In genomic region chr9:124263158-124263557, GRCh38 we compare ENCODE assay signal across 1 cellular context.
A peak's percentile ranks its signal among the peaks of the same experiment; 100 is the strongest.
TF ChIP-seq lines count a peak whose summit lies in the region.

No MANE protein-coding gene starts in this region.

TF ChIP-seq in HepG2, 621 proteins besides CTCF, POLR2A, EP300 and RAD21 (continued from another document):
- TF ChIP-seq GMEB1 (CRISPR knock-in tag; IDR thresholded peaks at IDR 0.05; ENCODE audit: borderline replicate concordance) (0 out of 2 replicates have a peak, but pooled peaks have one; percentile 3), ARID3A (IDR thresholded peaks at IDR 0.05; ENCODE audit: low read depth, low read length) (no peak)
